Comparison of ENCODE assay signal across 1 cellular context in the genomic region with DNA sequence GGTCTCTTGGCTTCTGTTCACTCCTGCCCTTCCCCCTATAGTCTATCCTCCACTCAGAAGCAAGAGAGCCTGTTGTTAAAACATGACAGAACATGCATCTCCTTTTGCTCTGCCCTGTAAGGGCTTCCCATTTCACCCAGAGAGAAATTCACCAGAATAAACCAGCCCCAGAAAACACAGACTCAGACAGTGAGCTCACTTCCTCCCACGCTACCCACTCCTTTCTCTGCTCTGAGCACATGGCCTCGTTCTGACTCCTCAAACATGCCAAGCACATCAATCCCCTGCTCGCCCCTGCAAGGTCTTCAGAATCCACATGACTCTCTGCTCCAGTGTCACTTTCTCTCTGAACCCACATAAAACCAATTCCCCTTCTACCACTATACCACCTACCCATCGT.
TF ChIP-seq lines count a peak whose summit lies in the region.

No MANE protein-coding gene starts in this region.

TF ChIP-seq in WTC11, 78 proteins besides CTCF, POLR2A, EP300 and RAD21 (continued from another document):
- TF ChIP-seq, protein P1, sequence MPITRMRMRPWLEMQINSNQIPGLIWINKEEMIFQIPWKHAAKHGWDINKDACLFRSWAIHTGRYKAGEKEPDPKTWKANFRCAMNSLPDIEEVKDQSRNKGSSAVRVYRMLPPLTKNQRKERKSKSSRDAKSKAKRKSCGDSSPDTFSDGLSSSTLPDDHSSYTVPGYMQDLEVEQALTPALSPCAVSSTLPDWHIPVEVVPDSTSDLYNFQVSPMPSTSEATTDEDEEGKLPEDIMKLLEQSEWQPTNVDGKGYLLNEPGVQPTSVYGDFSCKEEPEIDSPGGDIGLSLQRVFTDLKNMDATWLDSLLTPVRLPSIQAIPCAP (CRISPR knock-in tag; IDR thresholded peaks at IDR 0.05), result no peak
- TF ChIP-seq AFF4 (CRISPR knock-in tag; IDR thresholded peaks at IDR 0.05; ENCODE audit: borderline replicate concordance), result no peak
- no peak for TF ChIP-seq ATF1 (CRISPR knock-in tag; IDR thresholded peaks at IDR 0.05)
- TF ChIP-seq, protein P2, sequence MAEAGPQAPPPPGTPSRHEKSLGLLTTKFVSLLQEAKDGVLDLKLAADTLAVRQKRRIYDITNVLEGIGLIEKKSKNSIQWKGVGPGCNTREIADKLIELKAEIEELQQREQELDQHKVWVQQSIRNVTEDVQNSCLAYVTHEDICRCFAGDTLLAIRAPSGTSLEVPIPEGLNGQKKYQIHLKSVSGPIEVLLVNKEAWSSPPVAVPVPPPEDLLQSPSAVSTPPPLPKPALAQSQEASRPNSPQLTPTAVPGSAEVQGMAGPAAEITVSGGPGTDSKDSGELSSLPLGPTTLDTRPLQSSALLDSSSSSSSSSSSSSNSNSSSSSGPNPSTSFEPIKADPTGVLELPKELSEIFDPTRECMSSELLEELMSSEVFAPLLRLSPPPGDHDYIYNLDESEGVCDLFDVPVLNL (CRISPR knock-in tag; IDR thresholded peaks at IDR 0.05; ENCODE audit: borderline replicate concordance, low read depth), result no peak
- no peak for TF ChIP-seq CBFB (CRISPR knock-in tag; IDR thresholded peaks at IDR 0.05; ENCODE audit: low read depth)
- TF ChIP-seq, protein P3, sequence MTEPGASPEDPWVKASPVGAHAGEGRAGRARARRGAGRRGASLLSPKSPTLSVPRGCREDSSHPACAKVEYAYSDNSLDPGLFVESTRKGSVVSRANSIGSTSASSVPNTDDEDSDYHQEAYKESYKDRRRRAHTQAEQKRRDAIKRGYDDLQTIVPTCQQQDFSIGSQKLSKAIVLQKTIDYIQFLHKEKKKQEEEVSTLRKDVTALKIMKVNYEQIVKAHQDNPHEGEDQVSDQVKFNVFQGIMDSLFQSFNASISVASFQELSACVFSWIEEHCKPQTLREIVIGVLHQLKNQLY (CRISPR knock-in tag; IDR thresholded peaks at IDR 0.05), result no peak
- TF ChIP-seq IRF2 (CRISPR knock-in tag; IDR thresholded peaks at IDR 0.05; ENCODE audit: borderline replicate concordance, low read depth), result no peak
